In genomic region chr17:45423936-45424335, GRCh38 we compare ENCODE assay signal across 2 cellular contexts.
TF ChIP-seq lines count a peak whose summit lies in the region.

No MANE protein-coding gene starts in this region.

TF ChIP-seq in WTC11, 78 proteins besides CTCF, POLR2A, EP300 and RAD21:
- TF ChIP-seq SMAD3 (CRISPR knock-in tag; IDR thresholded peaks at IDR 0.05; ENCODE audit: borderline replicate concordance) (no peak), E2F4 (CRISPR knock-in tag; IDR thresholded peaks at IDR 0.05; ENCODE audit: borderline replicate concordance, low read depth) (no peak), CDX4 (CRISPR knock-in tag; IDR thresholded peaks at IDR 0.05; ENCODE audit: borderline replicate concordance) (no peak), ATF3 (CRISPR knock-in tag; conservative IDR thresholded peaks at IDR 0.05) (no peak), TP53 (CRISPR knock-in tag; IDR thresholded peaks at IDR 0.05) (no peak), RELA (CRISPR knock-in tag; IDR thresholded peaks at IDR 0.05; ENCODE audit: borderline replicate concordance) (no peak), ZMAT4 (CRISPR knock-in tag; IDR thresholded peaks at IDR 0.05) (no peak), TCF7 (CRISPR knock-in tag; IDR thresholded peaks at IDR 0.05; ENCODE audit: low read depth) (no peak), CREB1 (CRISPR knock-in tag; IDR thresholded peaks at IDR 0.05) (no peak), CREM (CRISPR knock-in tag; IDR thresholded peaks at IDR 0.05) (no peak), ZNF138 (CRISPR knock-in tag; conservative IDR thresholded peaks at IDR 0.05) (no peak), JUN (CRISPR knock-in tag; IDR thresholded peaks at IDR 0.05) (no peak), NFYB (CRISPR knock-in tag; conservative IDR thresholded peaks at IDR 0.05; ENCODE audit: low read depth) (no peak)

TF ChIP-seq in HepG2, 621 proteins besides CTCF, POLR2A, EP300 and RAD21:
- TF ChIP-seq ZNF773 (CRISPR knock-in tag; IDR thresholded peaks at IDR 0.05; ENCODE audit: borderline replicate concordance) = no peak
- 0 out of 2 replicates have a peak, but pooled peaks have one; percentile 36 for TF ChIP-seq HNRNPL (IDR thresholded peaks at IDR 0.05; ENCODE audit: low read depth, low read length)
